8 cellular contexts compared by ENCODE assay signal in genomic region chr11:119092880-119093665, GRCh38. TPM values are rescaled to one million over a fixed set of nuclear protein-coding genes. Genes with fewer than 3 reads are reported as not detected.
A peak's percentile ranks its signal among the peaks of the same experiment; 100 is the strongest.
DNase-seq lines count a peak whose midpoint lies in the region; ATAC-seq and TF ChIP-seq lines count a peak whose summit lies in the region.

No MANE protein-coding gene starts in this region.

- no peak for TF ChIP-seq POLR2A in ovary (IDR thresholded peaks at IDR 0.05)

- DNase-seq in ELR (ENCODE audit: low read depth): peak; percentile 39
- no peak for DNase-seq in MM.1S
- DNase-seq in choroid plexus epithelial cell (ENCODE audit: low read depth): peak; percentile 40
- DNase-seq in DMS153 (lab: John Stamatoyannopoulos, UW): no peak
- DNase-seq in ovary: no peak

- H3K4me1 ChIP-seq in MM.1S (ENCODE audit: low read length): peaks cover 28% of the 10 kb centered on the region
- H3K4me1 ChIP-seq in neutrophil (ENCODE audit: control insufficient read depth in 1 of 2, insufficient read depth in 1 of 2, low read depth in 1 of 2, low read length in 1 of 2): peaks cover 59 to 61% of the 10 kb centered on the region in 2 experiments
- peaks cover 2% of the 10 kb centered on the region for H3K4me1 ChIP-seq in ovary (ENCODE audit: insufficient read depth)

- peak overlapping the region; percentile 97 for H3K4me2 ChIP-seq in MM.1S (ENCODE audit: low read depth, low read length)

- peaks cover 54% of the 10 kb centered on the region for H3F3A ChIP-seq in MM.1S (ENCODE audit: insufficient read depth, low read length)

- no peaks in the 10 kb centered on the region for H3K9me2 ChIP-seq in MM.1S (replicated peaks; ENCODE audit: insufficient read depth, low read length)

- ATAC-seq in HG03378 (IDR thresholded peaks at IDR 0.05; ENCODE audit: unreplicated experiment): no peak
- ATAC-seq in GM21360 (IDR thresholded peaks at IDR 0.05; ENCODE audit: unreplicated experiment): no peak

- intact Hi-C loops in ovary (cut with DNase I): loop anchor here in 2 of 4 donors (5.0 to 10.0 kb wide), 2 partner anchors 104 to 242 kb away; partner anchors contain the start of gene RNF26 (in 1 of the 2)

- H3K36me3 ChIP-seq in MM.1S (replicated peaks; ENCODE audit: insufficient read depth, low read length) (0 out of 2 replicates have a peak, but pooled peaks cover 5% of the 10 kb centered on the region), neutrophil (no peaks in the 10 kb centered on the region), ovary (no peaks in the 10 kb centered on the region)

- no peak for TF ChIP-seq EP300 in ovary (IDR thresholded peaks at IDR 0.05)

- peak overlapping the region; percentile 84; the same call in 1 of the 2 replicates for H3K9ac ChIP-seq in MM.1S (ENCODE audit: low read length)

- peak overlapping the region; percentile 65; the same call in 1 of the 2 replicates for H3K27ac ChIP-seq in MM.1S (ENCODE audit: low read length)
- peak overlapping the region; percentile 82 for H3K27ac ChIP-seq in neutrophil
- H3K27ac ChIP-seq in ovary: no peak overlapping the region

- H3K9me3 ChIP-seq in MM.1S (replicated peaks; ENCODE audit: insufficient read depth, low read length): no peaks in the 10 kb centered on the region
- H3K9me3 ChIP-seq in neutrophil: no peaks in the 10 kb centered on the region
- H3K9me3 ChIP-seq in ovary: no peaks in the 10 kb centered on the region

- TF ChIP-seq CTCF in MM.1S (IDR thresholded peaks at IDR 0.05; ENCODE audit: low read length) (no peak), choroid plexus epithelial cell (conservative IDR thresholded peaks at IDR 0.05; ENCODE audit: low read depth, low read length) (no peak), neutrophil (IDR thresholded peaks at IDR 0.05) (no peak), ovary (IDR thresholded peaks at IDR 0.05) (no peak)

- H3K79me2 ChIP-seq in MM.1S (ENCODE audit: low read length): peaks cover 35% of the 10 kb centered on the region

- H3K27me3 ChIP-seq in MM.1S (replicated peaks; ENCODE audit: insufficient read depth, low read length): no peaks in the 10 kb centered on the region
- H3K27me3 ChIP-seq in neutrophil: no peaks in the 10 kb centered on the region
- no peaks in the 10 kb centered on the region for H3K27me3 ChIP-seq in ovary

- H3K4me3 ChIP-seq in MM.1S (ENCODE audit: low read length) (peak overlapping the region; percentile 74), choroid plexus epithelial cell (ENCODE audit: low read depth, low read length) (peak overlapping the region; percentile 76), neutrophil (ENCODE audit: low read depth in 1 of 2, low read length in 1 of 2) (no peak overlapping the region), ovary (no peak overlapping the region)

- H4K20me1 ChIP-seq in MM.1S (ENCODE audit: insufficient read depth, low read length): peaks cover 13% of the 10 kb centered on the region

- 40 to 52% (median 46%) methylated on average over 12 of the region's 12 CpGs for WGBS in ovary, 3 donors

- no peak overlapping the region for H2AFZ ChIP-seq in MM.1S (ENCODE audit: low read length)

RNA-seq across cellular contexts. Expression of gene HMBS, which starts 8.4 kb away (rescaled TPM):
- total RNA-seq in ovary: 10 to 100 TPM in 2 of 7 donors, 1 to 10 TPM in 5; 1.1 to 19.4 (median 8.7) TPM
- polyA plus RNA-seq in ovary: 1 to 10 TPM; 4.6 to 7.6 TPM

RNA-seq across cellular contexts. Expression of gene DPAGT1, which starts 8.6 kb away (rescaled TPM):
- 10 to 100 TPM; 14.1 to 31.3 (median 24.4) TPM for total RNA-seq in ovary
- polyA plus RNA-seq in ovary: 10 to 100 TPM; 18.3 to 61.4 TPM

RNA-seq across cellular contexts. Expression of gene C2CD2L, which starts 14.1 kb away (rescaled TPM):
- 10 to 100 TPM in 1 of 7 donors, 1 to 10 TPM in 6; 4.4 to 13.6 (median 8.8) TPM for total RNA-seq in ovary
- 1 to 10 TPM; 2.8 to 5.5 TPM for polyA plus RNA-seq in ovary

RNA-seq across cellular contexts. Expression of gene VPS11, which starts 25.5 kb away (rescaled TPM):
- 10 to 100 TPM; 24.3 to 45.0 (median 34.9) TPM for total RNA-seq in ovary
- polyA plus RNA-seq in ovary: 10 to 100 TPM; 40.1 to 47.8 TPM

RNA-seq across cellular contexts. Expression of gene HINFP, which starts 28.3 kb away (rescaled TPM):
- total RNA-seq in ovary: 10 to 100 TPM; 15.2 to 27.9 (median 22.8) TPM
- 10 to 100 TPM; 17.5 to 20.4 TPM for polyA plus RNA-seq in ovary

Comparison
In these comparisons a context has a peak if more than half of its experiments do, and no peak if none do; other contexts are left out.
1. DNase-seq: peak in ELR (single experiment) and choroid plexus epithelial cell (single experiment); none in MM.1S (single experiment), DMS153 (single experiment) and ovary (0 of 5).
2. H3K27ac ChIP-seq: peak in MM.1S (single experiment) and neutrophil (single experiment); none in ovary (0 of 2).
3. H3K4me3 ChIP-seq: peak in MM.1S (single experiment) and choroid plexus epithelial cell (single experiment); none in neutrophil (0 of 2) and ovary (single experiment).